ENCODE assay signal across 8 cellular contexts in genomic region chr1:151254217-151255213, GRCh38.
DNase-seq lines count a peak whose midpoint lies in the region; ATAC-seq lines count a peak whose summit lies in the region.

Gene PSMD4 (plus strand): TSS chr1:151254734. CDS start chr1:151254783, 49 bp downstream.

- H3K27ac ChIP-seq in cingulate gyrus (ENCODE audit: low read depth, low read length) = peak within 1 kb of the TSS; percentile 80

- peak; percentile 93 for ATAC-seq in HG03442 (IDR thresholded peaks at IDR 0.05; ENCODE audit: unreplicated experiment)

- DNase-seq in Ammon's horn (ENCODE audit: low spot score) (peak; percentile 98), GM19238 (ENCODE audit: insufficient read length, low spot score) (peak; percentile 98), NCI-H524 treated with DMSO at 0.1 percent for 48 hours (lab: John Stamatoyannopoulos, UW) (peak; percentile 93), kidney tubule cell (ENCODE audit: low spot score) (peak; percentile 98)
- DNase-seq in activated CD4-positive, alpha-beta T cell treated with anti-CD3 and anti-CD28 coated beads for 4 hours = peak; percentile 91
- peak; percentile 73 to 91 (median 84) for DNase-seq in stimulated activated CD4-positive, alpha-beta T cell treated with anti-CD3 and anti-CD28 coated beads, Interleukin-1b, Interleukin-23, amount 100 ng/mL, for 24 hours (ENCODE audit: low read depth in 4 of 4, low spot score in 1 of 4)

Comparison
In these comparisons a context has a peak if more than half of its experiments do, and no peak if none do; other contexts are left out.
1. Peak in every context shown above with its lines: DNase-seq, ATAC-seq and H3K27ac ChIP-seq.